In the genomic region with DNA sequence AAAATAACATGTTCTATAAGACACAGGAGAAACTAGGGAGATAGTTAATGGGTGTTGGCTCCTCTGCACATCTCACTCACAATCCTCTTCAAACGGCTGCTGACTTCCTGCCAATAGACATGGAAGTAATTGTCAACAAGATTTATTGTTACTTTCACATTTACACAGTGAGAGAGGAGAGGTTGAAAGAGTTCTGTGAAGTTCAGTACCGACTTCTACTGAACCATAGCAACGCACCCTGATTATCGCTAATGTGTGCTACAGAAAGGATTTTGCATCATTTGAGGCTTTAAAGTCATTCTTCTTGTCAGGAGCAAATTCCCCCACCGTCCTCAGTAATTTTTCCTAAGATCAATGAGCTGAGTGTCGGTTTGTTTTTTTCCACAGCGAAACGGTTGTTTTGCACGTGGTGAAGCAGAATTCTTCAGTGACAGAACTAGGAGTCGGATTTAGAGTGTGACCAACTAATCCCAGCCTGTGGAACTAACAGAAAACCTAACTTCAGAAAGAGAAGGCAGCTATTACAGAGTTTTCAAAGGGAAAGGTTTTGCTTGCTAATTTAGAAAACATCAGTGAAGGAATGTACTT, we compare ENCODE assay signal across 7 cellular contexts.
DNase-seq lines count a peak whose midpoint lies in the region; ATAC-seq, FAIRE-seq and TF ChIP-seq lines count a peak whose summit lies in the region.

No MANE protein-coding gene starts in this region.

- no peaks in the 10 kb centered on the region for H3K36me3 Mint-ChIP-seq in stimulated activated naive B cell treated with anti-CD40 and anti-IgM and Interleukin-4, amounts not matched to agents 10 μg/mL and 1 μg/mL and 100 μg/mL, for 72 hours

- no peak overlapping the region for H3K27ac Mint-ChIP-seq in stimulated activated naive B cell treated with anti-CD40 and anti-IgM and Interleukin-4, amounts not matched to agents 10 μg/mL and 1 μg/mL and 100 μg/mL, for 72 hours

- DNase-seq in H54 (ENCODE audit: insufficient read length, low spot score) (no peak), NCI-H345 treated with DMSO at 0.1 percent for 48 hours (lab: John Stamatoyannopoulos, UW; ENCODE audit: unreplicated experiment) (peak; percentile 56), fibroblast of gingiva (ENCODE audit: low read depth) (peak; percentile 10), hippocampal formation (lab: John Stamatoyannopoulos, UW) (no peak), iPS-NIHi7 (ENCODE audit: extremely low spot score) (no peak), germinal center (ENCODE audit: low spot score) (no peak)
- DNase-seq in stimulated activated naive B cell treated with anti-CD40 and anti-IgM and Interleukin-4, amounts not matched to agents 10 μg/mL and 1 μg/mL and 100 μg/mL, for 72 hours, result no peak

- H3K4me3 Mint-ChIP-seq in stimulated activated naive B cell treated with anti-CD40 and anti-IgM and Interleukin-4, amounts not matched to agents 10 μg/mL and 1 μg/mL and 100 μg/mL, for 72 hours, result peak overlapping the region; percentile 27 to 41

- peaks cover 3 to 19% of the 10 kb centered on the region in 2 donors for H3K4me1 Mint-ChIP-seq in stimulated activated naive B cell treated with anti-CD40 and anti-IgM and Interleukin-4, amounts not matched to agents 10 μg/mL and 1 μg/mL and 100 μg/mL, for 72 hours

- H3K27me3 Mint-ChIP-seq in stimulated activated naive B cell treated with anti-CD40 and anti-IgM and Interleukin-4, amounts not matched to agents 10 μg/mL and 1 μg/mL and 100 μg/mL, for 72 hours, result no peaks in the 10 kb centered on the region

- FAIRE-seq in H54 (lab: Jason Lieb, UNC), result peak; percentile 78

- ATAC-seq in stimulated activated naive B cell treated with anti-CD40 and anti-IgM and Interleukin-4, amounts not matched to agents 10 μg/mL and 1 μg/mL and 100 μg/mL, for 72 hours (replicated peaks), result peak; percentile 27 to 42

- no peaks in the 10 kb centered on the region for H3K9me3 Mint-ChIP-seq in stimulated activated naive B cell treated with anti-CD40 and anti-IgM and Interleukin-4, amounts not matched to agents 10 μg/mL and 1 μg/mL and 100 μg/mL, for 72 hours

- TF ChIP-seq POLR2A in H54 (IDR thresholded peaks at IDR 0.05; ENCODE audit: low read depth, low read length), result no peak

Comparison
In these comparisons a context has a peak if more than half of its experiments do, and no peak if none do; other contexts are left out.
1. DNase-seq: peak in NCI-H345 treated with DMSO at 0.1 percent for 48 hours (single experiment) and fibroblast of gingiva (single experiment); none in H54 (single experiment), stimulated activated naive B cell treated with anti-CD40 and anti-IgM and Interleukin-4, amounts not matched to agents 10 μg/mL and 1 μg/mL and 100 μg/mL, for 72 hours (single experiment), hippocampal formation (0 of 2), iPS-NIHi7 (single experiment) and germinal center (single experiment).